In genomic region chr6:33633084-33633461, GRCh38 we compare ENCODE assay signal across 8 cellular contexts. TPM values are rescaled to one million over a fixed set of nuclear protein-coding genes. Genes with fewer than 3 reads are reported as not detected.
A peak's percentile ranks its signal among the peaks of the same experiment; 100 is the strongest.
DNase-seq lines count a peak whose midpoint lies in the region; ATAC-seq and TF ChIP-seq lines count a peak whose summit lies in the region.

No MANE protein-coding gene starts in this region.

- no peaks in the 10 kb centered on the region for H3K9me3 Mint-ChIP-seq in T-helper 1 cell treated with Interleukin-12 subunit alpha and Interleukin-12 subunit beta and Interleukin-4 antibody, amounts not matched to agents 30 μg/mL and 1 μg/mL, for 36 hours
- no peaks in the 10 kb centered on the region for H3K9me3 Mint-ChIP-seq in activated CD4-positive, alpha-beta memory T cell treated with anti-CD3 and anti-CD28 coated beads for 36 hours

- peaks cover 18% of the 10 kb centered on the region for H3K36me3 Mint-ChIP-seq in T-helper 1 cell treated with Interleukin-12 subunit alpha and Interleukin-12 subunit beta and Interleukin-4 antibody, amounts not matched to agents 30 μg/mL and 1 μg/mL, for 36 hours (ENCODE audit: low read depth)
- H3K36me3 Mint-ChIP-seq in activated CD4-positive, alpha-beta memory T cell treated with anti-CD3 and anti-CD28 coated beads for 36 hours: peaks cover 2% of the 10 kb centered on the region

- peaks cover 0 to 20% (median 0%) of the 10 kb centered on the region in 3 donors for H3K27me3 ChIP-seq in stomach

- H3K27ac ChIP-seq in stomach: peak overlapping the region; percentile 76 to 84 (median 80)

- TF ChIP-seq POLR2A in stomach (IDR thresholded peaks at IDR 0.05): no peak

- in situ Hi-C loops in KBM-7 (cut with MboI; ENCODE audit: low pct_unique_long_range_greater_than_20kb, low sequenced_read_pairs): no loop called here

- CTCF ChIA-PET in activated CD4-positive, alpha-beta memory T cell treated with anti-CD3 and anti-CD28 coated beads for 36 hours (lab: Charles Lee): interaction anchor here (1.3 to 3.1 kb wide), 5 partner anchors 11 to 68 kb away, joined by 4 to 12 read pairs (median 6); no protein-coding TSS in a partner anchor

- H3K36me3 ChIP-seq in stomach: no peaks in the 10 kb centered on the region

- ATAC-seq in HG03025 (IDR thresholded peaks at IDR 0.05; ENCODE audit: low FRiP score, unreplicated experiment): no peak

- H3K27me3 Mint-ChIP-seq in T-helper 1 cell treated with Interleukin-12 subunit alpha and Interleukin-12 subunit beta and Interleukin-4 antibody, amounts not matched to agents 30 μg/mL and 1 μg/mL, for 36 hours (ENCODE audit: low read depth): peaks cover 3% of the 10 kb centered on the region
- no peaks in the 10 kb centered on the region for H3K27me3 Mint-ChIP-seq in activated CD4-positive, alpha-beta memory T cell treated with anti-CD3 and anti-CD28 coated beads for 36 hours

- intact Hi-C loops in activated CD4-positive, alpha-beta memory T cell treated with anti-CD3 and anti-CD28 coated beads for 36 hours (cut with micrococcal nuclease): loop anchor here (5.0 kb wide), 1 partner anchor 59 kb away; no protein-coding TSS in a partner anchor
- intact Hi-C loops in stomach (cut with DNase I; ENCODE audit: low total_unique reads): loop anchor here (10.0 kb wide), 1 partner anchor 48 kb away; the partner anchor contains the start of gene BAK1
- intact Hi-C loops in head of caudate nucleus (cut with DNase I): loop anchor here (5.0 kb wide), 1 partner anchor 46 kb away; no protein-coding TSS in a partner anchor

- peaks cover 43% of the 10 kb centered on the region for H3K4me1 Mint-ChIP-seq in T-helper 1 cell treated with Interleukin-12 subunit alpha and Interleukin-12 subunit beta and Interleukin-4 antibody, amounts not matched to agents 30 μg/mL and 1 μg/mL, for 36 hours (ENCODE audit: low read depth)
- H3K4me1 Mint-ChIP-seq in activated CD4-positive, alpha-beta memory T cell treated with anti-CD3 and anti-CD28 coated beads for 36 hours (ENCODE audit: low read depth): peaks cover 64% of the 10 kb centered on the region

- WGBS in stomach, 5 donors: 11 to 37% (median 22%) methylated on average over 19 to 21 of the region's 21 CpGs

- peaks cover 56 to 94% (median 79%) of the 10 kb centered on the region in 4 donors for H3K4me1 ChIP-seq in stomach

- H3K27ac Mint-ChIP-seq in T-helper 1 cell treated with Interleukin-12 subunit alpha and Interleukin-12 subunit beta and Interleukin-4 antibody, amounts not matched to agents 30 μg/mL and 1 μg/mL, for 36 hours: peak overlapping the region; percentile 94
- no peak overlapping the region for H3K27ac Mint-ChIP-seq in activated CD4-positive, alpha-beta memory T cell treated with anti-CD3 and anti-CD28 coated beads for 36 hours

- POLR2A ChIA-PET in activated CD4-positive, alpha-beta memory T cell treated with anti-CD3 and anti-CD28 coated beads for 36 hours (lab: Charles Lee): no interaction called here

- no peak for TF ChIP-seq CTCF in stomach (IDR thresholded peaks at IDR 0.05)

- DNase-seq in T-helper 1 cell (no peak), stomach (no peak), head of caudate nucleus (no peak), KBM-7 (no peak)
- no peak for DNase-seq in activated CD4-positive, alpha-beta memory T cell treated with anti-CD3 and anti-CD28 coated beads for 36 hours

- TF ChIP-seq EP300 in stomach (IDR thresholded peaks at IDR 0.05): no peak

- H3K4me3 Mint-ChIP-seq in T-helper 1 cell treated with Interleukin-12 subunit alpha and Interleukin-12 subunit beta and Interleukin-4 antibody, amounts not matched to agents 30 μg/mL and 1 μg/mL, for 36 hours: peak overlapping the region; percentile 85
- peak overlapping the region; percentile 59 for H3K4me3 Mint-ChIP-seq in activated CD4-positive, alpha-beta memory T cell treated with anti-CD3 and anti-CD28 coated beads for 36 hours

- H3K4me3 ChIP-seq in iPS-11a (ENCODE audit: low read depth, low read length): peak overlapping the region; percentile 50
- peak overlapping the region; percentile 35 to 49 (median 43) for H3K4me3 ChIP-seq in stomach

- H3K9me3 ChIP-seq in stomach: no peaks in the 10 kb centered on the region

RNA-seq across cellular contexts. Expression of gene ITPR3, which starts 12.0 kb away (rescaled TPM):
- total RNA-seq in activated CD4-positive, alpha-beta memory T cell treated with anti-CD3 and anti-CD28 coated beads for 36 hours: 10 to 100 TPM; 41.6 to 45.6 TPM
- 100 to 1,000 TPM in 3 of 5 donors, 10 to 100 TPM in 2; 46.3 to 149 (median 105) TPM for total RNA-seq in stomach
- polyA plus RNA-seq in stomach: 10 to 100 TPM; 14.1 to 17.1 (median 14.3) TPM

RNA-seq across cellular contexts. Expression of gene BAK1, which starts 53.0 kb away (rescaled TPM):
- 10 to 100 TPM; 56.3 to 57.7 TPM for total RNA-seq in activated CD4-positive, alpha-beta memory T cell treated with anti-CD3 and anti-CD28 coated beads for 36 hours
- total RNA-seq in stomach: 10 to 100 TPM in 3 of 5 donors, 1 to 10 TPM in 2; 2.9 to 97.0 (median 22.3) TPM
- polyA plus RNA-seq in stomach: 10 to 100 TPM; 14.6 to 31.5 (median 24.6) TPM
